In genomic region chr7:106365252-106366005, GRCh38 we compare ENCODE assay signal across 1 cellular context.
TF ChIP-seq lines count a peak whose summit lies in the region.

No MANE protein-coding gene starts in this region.

TF ChIP-seq in SK-N-SH treated with all-trans-retinoic acid at 6 μM for 48 hours, 23 proteins besides CTCF, POLR2A, EP300 and RAD21 (continued from another document):
- TF ChIP-seq PATZ1 (CRISPR knock-in tag; IDR thresholded peaks at IDR 0.05; ENCODE audit: borderline replicate concordance) (no peak), TOX (CRISPR knock-in tag; IDR thresholded peaks at IDR 0.05; ENCODE audit: borderline replicate concordance) (no peak), ZNF8 (CRISPR knock-in tag; IDR thresholded peaks at IDR 0.05) (no peak)
TF ChIP-seq in SK-N-SH treated with all-trans-retinoic acid at 6 μM for 48 hours: peak in this region for 0.
